ENCODE assay signal across 10 cellular contexts in the genomic region with DNA sequence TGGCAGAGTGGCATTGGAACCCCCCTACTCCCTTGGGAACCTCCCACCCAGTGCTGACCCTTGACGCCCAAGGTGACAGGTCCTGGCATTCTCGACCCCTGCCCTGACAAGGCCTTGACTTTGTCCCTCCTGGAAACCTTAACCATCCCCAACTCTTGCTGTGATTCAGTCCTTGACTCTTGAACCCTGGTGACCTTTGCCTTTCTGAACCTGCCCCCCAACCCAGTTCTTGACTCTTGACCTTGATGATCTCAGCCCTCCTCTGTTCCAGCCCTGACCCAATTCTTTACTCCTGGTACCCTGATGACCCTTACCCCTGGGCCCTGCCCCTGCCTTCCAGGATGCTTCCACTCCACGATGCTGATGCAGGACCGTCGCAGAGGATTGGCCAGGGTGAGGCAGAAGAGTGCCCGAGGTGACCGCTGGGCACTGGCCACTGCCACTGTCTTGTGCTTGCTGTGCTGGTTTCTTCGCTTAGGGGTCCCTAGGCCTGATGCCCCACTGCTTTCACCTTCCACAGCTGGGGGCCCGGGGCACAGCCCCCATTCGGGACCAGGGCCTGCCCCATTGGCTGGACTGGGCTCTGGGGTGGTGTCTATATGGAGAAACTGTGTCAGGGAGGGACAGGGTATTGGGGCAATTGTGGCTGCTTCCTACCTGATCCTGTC. TPM values are rescaled to one million over a fixed set of nuclear protein-coding genes. Genes with fewer than 3 reads are reported as not detected.
DNase-seq lines count a peak whose midpoint lies in the region; ATAC-seq, FAIRE-seq and TF ChIP-seq lines count a peak whose summit lies in the region.
"Had no signal": no experiment of that assay in that cellular context is flagged by ENCODE, and none has a peak within 500 bp of the region (broad histone marks: within the 10 kb centered on the region; RNA-seq: fewer than 3 reads in every experiment).

No MANE protein-coding gene starts in this region.

- CTCF ChIA-PET in Calu3 (lab: Charles Lee), result no interaction called here
- CTCF ChIA-PET in K562 (lab: Yijun Ruan, JAX; ENCODE audit: low intra/inter-chr PET ratio), result no interaction called here

- H3K9me3 ChIP-seq in K562 (replicated peaks; ENCODE audit: control insufficient read depth, insufficient read depth, low read depth, low read length) (no peaks in the 10 kb centered on the region), neural progenitor cell (ENCODE audit: low read depth) (no peaks in the 10 kb centered on the region), sigmoid colon (no peaks in the 10 kb centered on the region)

- H3K9me3 Mint-ChIP-seq in Calu3 (ENCODE audit: low read depth, unreplicated experiment) (no peaks in the 10 kb centered on the region), IgD-negative memory B cell (peaks cover 0 to 4% (median 1%) of the 10 kb centered on the region in 3 donors), neural progenitor cell (peaks cover 17% of the 10 kb centered on the region)

- H3K27me3 ChIP-seq in K562 (ENCODE audit: control insufficient read depth in 2 of 2, insufficient read depth in 2 of 2, low read length in 2 of 2) (no peaks in the 10 kb centered on the region), neural progenitor cell (no peaks in the 10 kb centered on the region), sigmoid colon (peaks cover 0 to 17% (median 7%) of the 10 kb centered on the region in 3 donors)

- H3K9ac ChIP-seq in K562 (ENCODE audit: insufficient read depth in 1 of 2, low read depth in 2 of 2, low read length in 2 of 2) (peak overlapping the region; percentile 34 to 78; a peak in 3 of 4 replicates), neural progenitor cell (no peak overlapping the region)

- H3K4me2 ChIP-seq in K562 (ENCODE audit: insufficient read depth, low read length) (peak overlapping the region; percentile 76), neural progenitor cell (peak overlapping the region; percentile 76)

- H2AFZ ChIP-seq in K562 (ENCODE audit: low read depth, low read length) (peak overlapping the region; percentile 96), neural progenitor cell (replicated peaks) (no peak overlapping the region)

- peaks cover 8 to 52% of the 10 kb centered on the region in 2 experiments; a peak in 4 of 5 replicates for H3K4me1 ChIP-seq in K562 (replicated peaks in 1 of 2; ENCODE audit: control insufficient read depth in 2 of 2, insufficient read depth in 2 of 2, low read length in 2 of 2)
- H3K4me1 ChIP-seq in neural progenitor cell, result peaks cover 3% of the 10 kb centered on the region
- H3K4me1 ChIP-seq in sigmoid colon, result peaks cover 0 to 6% (median 2%) of the 10 kb centered on the region in 4 donors

- H3K4me1 Mint-ChIP-seq in Calu3 (ENCODE audit: low read depth, unreplicated experiment), result no peaks in the 10 kb centered on the region
- H3K4me1 Mint-ChIP-seq in IgD-negative memory B cell, result peaks cover 6 to 10% (median 8%) of the 10 kb centered on the region in 3 donors
- H3K4me1 Mint-ChIP-seq in neural progenitor cell, result peaks cover 4% of the 10 kb centered on the region

- DNase-seq in Calu3, result no peak
- DNase-seq in K562 (ENCODE audit: extremely low read depth in 1 of 4, low spot score in 3 of 4), result no peak
- no peak for DNase-seq in neural progenitor cell (ENCODE audit: low spot score)
- no peak for DNase-seq in SK-N-DZ (ENCODE audit: low spot score)
- no peak for DNase-seq in sigmoid colon
- DNase-seq: SIG-M5 had no signal

- 62% methylated on average over 6 of the region's 10 CpGs for WGBS in K562 (ENCODE audit: insufficient coverage, low coverage, missing lambda C conversion rate)
- 92 to 93% methylated on average over 10 of the region's 10 CpGs for WGBS in sigmoid colon, 2 donors

- H4K20me1 ChIP-seq in K562 (replicated peaks; ENCODE audit: control insufficient read depth, insufficient read depth, low read length) (no peaks in the 10 kb centered on the region), neural progenitor cell (ENCODE audit: low read depth) (no peaks in the 10 kb centered on the region)

- TF ChIP-seq EP300 in K562 (IDR thresholded peaks at IDR 0.05; ENCODE audit: low read length) (no peak), sigmoid colon (IDR thresholded peaks at IDR 0.05) (no peak)

- intact Hi-C loops in Calu3 (cut with micrococcal nuclease; ENCODE audit: unreplicated experiment) (no loop called here), K562 (cut with micrococcal nuclease) (no loop called here), sigmoid colon (cut with DNase I) (no loop called here)

- H3K27me3 Mint-ChIP-seq in Calu3 (ENCODE audit: unreplicated experiment), result peaks cover 6% of the 10 kb centered on the region
- H3K27me3 Mint-ChIP-seq in IgD-negative memory B cell, result no peaks in the 10 kb centered on the region
- H3K27me3 Mint-ChIP-seq in neural progenitor cell (ENCODE audit: insufficient read depth, low read depth), result peaks cover 8% of the 10 kb centered on the region

- TF ChIP-seq RAD21 in K562 (CRISPR knock-in tag; conservative IDR thresholded peaks at IDR 0.05 in 1 of 2, IDR thresholded peaks at IDR 0.05 in 1 of 2), result no peak

- no peaks in the 10 kb centered on the region for H3K36me3 ChIP-seq in K562 (ENCODE audit: control insufficient read depth, insufficient read depth, low read length)
- no peaks in the 10 kb centered on the region for H3K36me3 ChIP-seq in neural progenitor cell
- H3K36me3 ChIP-seq in sigmoid colon, result no peaks in the 10 kb centered on the region

- H3K4me3 ChIP-seq in K562 (no peak overlapping the region), neural progenitor cell (no peak overlapping the region), sigmoid colon (no peak overlapping the region)

- TF ChIP-seq POLR2A in K562 (conservative IDR thresholded peaks at IDR 0.05) (no peak), sigmoid colon (IDR thresholded peaks at IDR 0.05) (no peak)

- H3K9me1 ChIP-seq in K562 (ENCODE audit: control insufficient read depth, insufficient read depth, low read length), result no peaks in the 10 kb centered on the region

- H3K79me2 ChIP-seq in K562 (ENCODE audit: control insufficient read depth, insufficient read depth, low read length) (peaks cover 12% of the 10 kb centered on the region), neural progenitor cell (ENCODE audit: low read depth) (peaks cover 6% of the 10 kb centered on the region)

- no peaks in the 10 kb centered on the region for H3F3A ChIP-seq in neural progenitor cell (ENCODE audit: low read depth)

- BruUV-seq in Calu3 (replicated peaks; lab: Mats Ljungman, UMichigan) (no TSS peak), K562 (replicated peaks; lab: Mats Ljungman, UMichigan) (no TSS peak)

- TF ChIP-seq CTCF in Calu3 (IDR thresholded peaks at IDR 0.05; ENCODE audit: unreplicated experiment) (no peak), K562 (IDR thresholded peaks at IDR 0.05 in 2 of 3, conservative IDR thresholded peaks at IDR 0.05 in 1 of 3; ENCODE audit: insufficient read depth in 2 of 3, low read depth in 1 of 3, low read length in 3 of 3) (no peak), neural progenitor cell (IDR thresholded peaks at IDR 0.05) (no peak), sigmoid colon (IDR thresholded peaks at IDR 0.05) (no peak)

- H3K4me3 Mint-ChIP-seq in Calu3 (ENCODE audit: low read depth, unreplicated experiment) (peak overlapping the region; percentile 58), IgD-negative memory B cell (peak overlapping the region; percentile 39 to 93 (median 88)), neural progenitor cell (no peak overlapping the region)

- in situ Hi-C loops in K562 (cut with MboI), result no loop called here

- ATAC-seq in K562 (no peak), GM21360 (IDR thresholded peaks at IDR 0.05; ENCODE audit: unreplicated experiment) (no peak)

- FAIRE-seq in K562 (lab: Jason Lieb, UNC), result no peak
- FAIRE-seq: G401.6 had no signal

- H3K27ac ChIP-seq in K562 (ENCODE audit: extremely low read depth, low read depth, low read length) (no peak overlapping the region; the same call in 2 of the 3 replicates), neural progenitor cell (no peak overlapping the region), sigmoid colon (no peak overlapping the region)

- H3K36me3 Mint-ChIP-seq in Calu3 (ENCODE audit: insufficient read depth, unreplicated experiment), result peaks cover 19% of the 10 kb centered on the region
- peaks cover 4% of the 10 kb centered on the region for H3K36me3 Mint-ChIP-seq in IgD-negative memory B cell
- no peaks in the 10 kb centered on the region for H3K36me3 Mint-ChIP-seq in neural progenitor cell
- H3K36me3 Mint-ChIP-seq: brain had no signal

- H3K27ac Mint-ChIP-seq in Calu3 (ENCODE audit: unreplicated experiment) (no peak overlapping the region), IgD-negative memory B cell (peak overlapping the region in 2 of 3 donors; percentile 93 to 95), neural progenitor cell (no peak overlapping the region)
- H3K27ac Mint-ChIP-seq: brain had no signal

- POLR2A ChIA-PET in K562 (lab: Yijun Ruan, JAX), result no interaction called here

RNA-seq across cellular contexts. Expression of a gene that starts 1.7 kb away (rescaled TPM):
- not detected in 2 replicates for total RNA-seq in Calu3 (2022)
- not detected for polyA plus RNA-seq in IgD-negative memory B cell
- total RNA-seq in K562 (2011; cell fraction: chromatin; rRNA removed; ENCODE audit: low replicate concordance), result 2.0 TPM in 2 replicates
- 0.79 and 0.83 TPM in 2 replicates for total RNA-seq in K562 (2011; cell fraction: nucleolus; rRNA removed)
- 0.84 and 1.7 TPM in 2 replicates for total RNA-seq in K562 (2011; cell fraction: nucleoplasm; rRNA removed)
- total RNA-seq in K562 (2014; rRNA removed), result under 0.01 TPM in 1 of 2 replicates, not detected in the other
- total RNA-seq in K562 (2014; rRNA removed; fragmentation: Illumina TruSeq; extraction: Trizol), result not detected in 2 replicates
- not detected in 2 replicates for total RNA-seq in K562 (2015; rRNA removed; fragmentation: Illumina TruSeq; extraction: Trizol)
- 0.04 TPM in 2 replicates for total RNA-seq in K562 (2021)
- 0.13 and 0.37 TPM in 2 replicates for polyA plus RNA-seq in K562 (2011; rRNA removed)
- 0.10 and 0.22 TPM in 2 replicates for polyA plus RNA-seq in K562 (2011; cell fraction: cytosol; rRNA removed)
- 1.5 and 1.9 TPM in 2 replicates for polyA plus RNA-seq in K562 (2011; cell fraction: nucleus; rRNA removed)
- polyA plus RNA-seq in K562 (2012), result 0.10 and 0.36 TPM in 2 replicates
- polyA plus RNA-seq in K562 (2014; fragmentation: Illumina TruSeq; extraction: Trizol), result 0.01 and 0.03 TPM in 2 replicates
- under 1 TPM in 1 of 2 experiments, not detected in 1; 0.01 TPM for polyA plus RNA-seq in K562 (2014; fragmentation: Nextera tagmentation; extraction: Ambion mirVana)
- polyA plus RNA-seq in K562 (2014; rRNA removed), result 0.15 and 0.41 TPM in 2 replicates
- 0.04 and 0.06 TPM in 2 replicates for polyA minus RNA-seq in K562 (2011; rRNA and poly(A)+ RNA removed)
- not detected in 2 replicates for polyA minus RNA-seq in K562 (2011; cell fraction: cytosol; rRNA and poly(A)+ RNA removed)
- 0.27 and 0.56 TPM in 2 replicates for polyA minus RNA-seq in K562 (2011; cell fraction: nucleus; rRNA and poly(A)+ RNA removed)
- 1.1 and 4.9 TPM in 2 replicates for total RNA-seq in neural progenitor cell (ENCODE audit: low replicate concordance)
- polyA plus RNA-seq in SK-N-DZ (2014; cell fraction: cytosol; rRNA removed), result 0.06 and 0.61 TPM in 2 replicates
- polyA plus RNA-seq in SK-N-DZ (2014; cell fraction: nucleus; rRNA removed), result 0.43 and 2.0 TPM in 2 replicates
- total RNA-seq in sigmoid colon, result under 1 TPM in 2 of 4 donors, not detected in 2; 0.14 to 0.16 TPM
- under 1 TPM in 2 of 3 donors, not detected in 1; under 0.01 to 0.70 TPM for polyA plus RNA-seq in sigmoid colon

RNA-seq across cellular contexts. Expression of a gene that starts 3.8 kb away (rescaled TPM):
- total RNA-seq in Calu3 (2022), result 16.8 and 17.0 TPM in 2 replicates
- polyA plus RNA-seq in IgD-negative memory B cell, result 24.3 TPM
- total RNA-seq in K562 (2011; cell fraction: chromatin; rRNA removed; ENCODE audit: low replicate concordance), result 18.9 and 51.1 TPM in 2 replicates
- 27.2 and 29.1 TPM in 2 replicates for total RNA-seq in K562 (2011; cell fraction: nucleolus; rRNA removed)
- 22.7 and 25.3 TPM in 2 replicates for total RNA-seq in K562 (2011; cell fraction: nucleoplasm; rRNA removed)
- total RNA-seq in K562 (2014; rRNA removed), result 13.5 and 14.0 TPM in 2 replicates
- total RNA-seq in K562 (2014; rRNA removed; fragmentation: Illumina TruSeq; extraction: Trizol), result 2.5 and 3.6 TPM in 2 replicates
- total RNA-seq in K562 (2015; rRNA removed; fragmentation: Illumina TruSeq; extraction: Trizol), result 6.6 and 7.1 TPM in 2 replicates
- total RNA-seq in K562 (2021), result 20.9 and 22.7 TPM in 2 replicates
- 11.7 and 26.4 TPM in 2 replicates for polyA plus RNA-seq in K562 (2011; rRNA removed)
- 19.0 and 32.2 TPM in 2 replicates for polyA plus RNA-seq in K562 (2011; cell fraction: cytosol; rRNA removed)
- 72.0 and 73.7 TPM in 2 replicates for polyA plus RNA-seq in K562 (2011; cell fraction: nucleus; rRNA removed)
- polyA plus RNA-seq in K562 (2012), result 14.8 and 30.0 TPM in 2 replicates
- polyA plus RNA-seq in K562 (2014; fragmentation: Illumina TruSeq; extraction: Trizol), result 5.1 and 12.0 TPM in 2 replicates
- under 1 TPM; 0.32 to 0.74 TPM for polyA plus RNA-seq in K562 (2014; fragmentation: Nextera tagmentation; extraction: Ambion mirVana)
- 11.1 and 13.6 TPM in 2 replicates for polyA plus RNA-seq in K562 (2014; rRNA removed)
- 12.0 and 15.2 TPM in 2 replicates for polyA minus RNA-seq in K562 (2011; rRNA and poly(A)+ RNA removed)
- 21.5 and 24.4 TPM in 2 replicates for polyA minus RNA-seq in K562 (2011; cell fraction: cytosol; rRNA and poly(A)+ RNA removed)
- 9.8 and 17.3 TPM in 2 replicates for polyA minus RNA-seq in K562 (2011; cell fraction: nucleus; rRNA and poly(A)+ RNA removed)
- total RNA-seq in neural progenitor cell (ENCODE audit: low replicate concordance), result 10.3 and 20.3 TPM in 2 replicates
- 20.1 TPM in 2 replicates for polyA plus RNA-seq in SK-N-DZ (2014; cell fraction: cytosol; rRNA removed)
- 28.2 and 31.1 TPM in 2 replicates for polyA plus RNA-seq in SK-N-DZ (2014; cell fraction: nucleus; rRNA removed)
- 10 to 100 TPM; 11.1 to 15.0 (median 12.6) TPM for total RNA-seq in sigmoid colon
- 10 to 100 TPM in 1 of 3 donors, 1 to 10 TPM in 2; 9.0 to 16.1 (median 9.6) TPM for polyA plus RNA-seq in sigmoid colon

RNA-seq across cellular contexts. Expression of a gene that starts 31.5 kb away (rescaled TPM):
- total RNA-seq in Calu3 (2022), result 1.9 and 2.7 TPM in 2 replicates
- 1.1 TPM for polyA plus RNA-seq in IgD-negative memory B cell
- 4.8 and 8.4 TPM in 2 replicates for total RNA-seq in K562 (2011; cell fraction: chromatin; rRNA removed; ENCODE audit: low replicate concordance)
- total RNA-seq in K562 (2011; cell fraction: nucleolus; rRNA removed), result 6.8 and 7.3 TPM in 2 replicates
- total RNA-seq in K562 (2011; cell fraction: nucleoplasm; rRNA removed), result 6.0 and 10.6 TPM in 2 replicates
- total RNA-seq in K562 (2014; rRNA removed), result 3.4 and 3.9 TPM in 2 replicates
- total RNA-seq in K562 (2014; rRNA removed; fragmentation: Illumina TruSeq; extraction: Trizol), result 2.2 and 2.6 TPM in 2 replicates
- total RNA-seq in K562 (2015; rRNA removed; fragmentation: Illumina TruSeq; extraction: Trizol), result 1.5 and 1.6 TPM in 2 replicates
- total RNA-seq in K562 (2021), result 2.1 and 3.0 TPM in 2 replicates
- polyA plus RNA-seq in K562 (2011; rRNA removed), result 3.9 and 5.1 TPM in 2 replicates
- polyA plus RNA-seq in K562 (2011; cell fraction: cytosol; rRNA removed), result 5.7 and 10.1 TPM in 2 replicates
- polyA plus RNA-seq in K562 (2011; cell fraction: nucleus; rRNA removed), result 3.8 and 7.1 TPM in 2 replicates
- 1.8 and 4.5 TPM in 2 replicates for polyA plus RNA-seq in K562 (2012)
- polyA plus RNA-seq in K562 (2014; fragmentation: Illumina TruSeq; extraction: Trizol), result 2.4 and 2.9 TPM in 2 replicates
- polyA plus RNA-seq in K562 (2014; fragmentation: Nextera tagmentation; extraction: Ambion mirVana), result under 1 TPM; 0.48 to 0.52 TPM
- polyA plus RNA-seq in K562 (2014; rRNA removed), result 3.6 and 4.3 TPM in 2 replicates
- polyA minus RNA-seq in K562 (2011; rRNA and poly(A)+ RNA removed), result 1.6 and 3.3 TPM in 2 replicates
- 1.3 and 4.0 TPM in 2 replicates for polyA minus RNA-seq in K562 (2011; cell fraction: cytosol; rRNA and poly(A)+ RNA removed)
- polyA minus RNA-seq in K562 (2011; cell fraction: nucleus; rRNA and poly(A)+ RNA removed), result 3.8 and 4.0 TPM in 2 replicates
- total RNA-seq in neural progenitor cell (ENCODE audit: low replicate concordance), result 0.07 and 0.62 TPM in 2 replicates
- polyA plus RNA-seq in SK-N-DZ (2014; cell fraction: cytosol; rRNA removed), result 85.8 and 95.0 TPM in 2 replicates
- polyA plus RNA-seq in SK-N-DZ (2014; cell fraction: nucleus; rRNA removed), result 34.6 and 45.1 TPM in 2 replicates
- total RNA-seq in sigmoid colon, result 10 to 100 TPM in 2 of 4 donors, 1 to 10 TPM in 2; 4.1 to 14.6 (median 10.9) TPM
- polyA plus RNA-seq in sigmoid colon, result 10 to 100 TPM in 1 of 3 donors, 1 to 10 TPM in 2; 1.2 to 20.2 (median 1.4) TPM

RNA-seq across cellular contexts. Expression of a gene that starts 33.0 kb away (rescaled TPM):
- total RNA-seq in Calu3 (2022) (0.26 TPM in 1 of 2 replicates, not detected in the other), K562 (2014; rRNA removed) (not detected in 2 replicates), K562 (2014; rRNA removed; fragmentation: Illumina TruSeq; extraction: Trizol) (0.07 TPM in 1 of 2 replicates, not detected in the other), K562 (2015; rRNA removed; fragmentation: Illumina TruSeq; extraction: Trizol) (0.08 TPM in 1 of 2 replicates, not detected in the other), K562 (2021) (0.16 and 0.24 TPM in 2 replicates), neural progenitor cell (ENCODE audit: low replicate concordance) (0.19 TPM in 1 of 2 replicates, not detected in the other), sigmoid colon (not detected)
- polyA plus RNA-seq in IgD-negative memory B cell (0.09 TPM), K562 (2011; rRNA removed) (0.07 and 0.12 TPM in 2 replicates), K562 (2014; fragmentation: Illumina TruSeq; extraction: Trizol) (0.13 and 0.29 TPM in 2 replicates), K562 (2014; fragmentation: Nextera tagmentation; extraction: Ambion mirVana) (under 1 TPM in 1 of 2 experiments, not detected in 1; 0.04 TPM), K562 (2014; rRNA removed) (not detected in 2 replicates), sigmoid colon (1 to 10 TPM in 1 of 3 donors, not detected in 2; 3.1 TPM)
- total RNA-seq in K562 (2011; cell fraction: chromatin; rRNA removed; ENCODE audit: low replicate concordance), result 0.19 TPM in 1 of 2 replicates, not detected in the other
- total RNA-seq in K562 (2011; cell fraction: nucleolus; rRNA removed), result 0.26 and 0.33 TPM in 2 replicates
- 0.31 TPM in 1 of 2 replicates, not detected in the other for total RNA-seq in K562 (2011; cell fraction: nucleoplasm; rRNA removed)
- 0.18 and 0.22 TPM in 2 replicates for polyA plus RNA-seq in K562 (2011; cell fraction: cytosol; rRNA removed)
- polyA plus RNA-seq in K562 (2011; cell fraction: nucleus; rRNA removed), result 0.20 and 0.24 TPM in 2 replicates
- 0.30 and 0.40 TPM in 2 replicates for polyA plus RNA-seq in K562 (2012)
- polyA minus RNA-seq in K562 (2011; rRNA and poly(A)+ RNA removed), result 0.14 TPM in 1 of 2 replicates, not detected in the other
- not detected in 2 replicates for polyA minus RNA-seq in K562 (2011; cell fraction: cytosol; rRNA and poly(A)+ RNA removed)
- polyA minus RNA-seq in K562 (2011; cell fraction: nucleus; rRNA and poly(A)+ RNA removed), result not detected in 2 replicates
- 0.24 TPM in 1 of 2 replicates, not detected in the other for polyA plus RNA-seq in SK-N-DZ (2014; cell fraction: cytosol; rRNA removed)
- not detected in 2 replicates for polyA plus RNA-seq in SK-N-DZ (2014; cell fraction: nucleus; rRNA removed)

RNA-seq across cellular contexts. Expression of a gene that starts 38.1 kb away (rescaled TPM):
- 14.7 and 18.8 TPM in 2 replicates for total RNA-seq in Calu3 (2022)
- polyA plus RNA-seq in IgD-negative memory B cell, result 3.1 TPM
- total RNA-seq in K562 (2011; cell fraction: chromatin; rRNA removed; ENCODE audit: low replicate concordance), result 1.2 and 2.2 TPM in 2 replicates
- 2.7 and 5.1 TPM in 2 replicates for total RNA-seq in K562 (2011; cell fraction: nucleolus; rRNA removed)
- 0.88 and 1.1 TPM in 2 replicates for total RNA-seq in K562 (2011; cell fraction: nucleoplasm; rRNA removed)
- total RNA-seq in K562 (2014; rRNA removed), result 0.54 and 0.69 TPM in 2 replicates
- 0.06 and 0.18 TPM in 2 replicates for total RNA-seq in K562 (2014; rRNA removed; fragmentation: Illumina TruSeq; extraction: Trizol)
- 0.57 and 0.91 TPM in 2 replicates for total RNA-seq in K562 (2015; rRNA removed; fragmentation: Illumina TruSeq; extraction: Trizol)
- total RNA-seq in K562 (2021), result 0.81 and 0.86 TPM in 2 replicates
- polyA plus RNA-seq in K562 (2011; rRNA removed), result 0.32 and 0.61 TPM in 2 replicates
- polyA plus RNA-seq in K562 (2011; cell fraction: cytosol; rRNA removed), result 0.38 and 0.52 TPM in 2 replicates
- polyA plus RNA-seq in K562 (2011; cell fraction: nucleus; rRNA removed), result 1.6 and 2.2 TPM in 2 replicates
- polyA plus RNA-seq in K562 (2012), result 0.39 and 1.00 TPM in 2 replicates
- 0.16 and 0.32 TPM in 2 replicates for polyA plus RNA-seq in K562 (2014; fragmentation: Illumina TruSeq; extraction: Trizol)
- under 1 TPM in 1 of 2 experiments, not detected in 1; 0.03 TPM for polyA plus RNA-seq in K562 (2014; fragmentation: Nextera tagmentation; extraction: Ambion mirVana)
- polyA plus RNA-seq in K562 (2014; rRNA removed), result 0.56 and 1.1 TPM in 2 replicates
- 0.18 and 0.36 TPM in 2 replicates for polyA minus RNA-seq in K562 (2011; rRNA and poly(A)+ RNA removed)
- not detected in 2 replicates for polyA minus RNA-seq in K562 (2011; cell fraction: cytosol; rRNA and poly(A)+ RNA removed)
- 3.0 and 3.4 TPM in 2 replicates for polyA minus RNA-seq in K562 (2011; cell fraction: nucleus; rRNA and poly(A)+ RNA removed)
- total RNA-seq in neural progenitor cell (ENCODE audit: low replicate concordance), result 5.6 and 21.2 TPM in 2 replicates
- polyA plus RNA-seq in SK-N-DZ (2014; cell fraction: cytosol; rRNA removed), result 6.5 and 11.1 TPM in 2 replicates
- 9.9 and 12.9 TPM in 2 replicates for polyA plus RNA-seq in SK-N-DZ (2014; cell fraction: nucleus; rRNA removed)
- total RNA-seq in sigmoid colon, result 10 to 100 TPM in 2 of 4 donors, 1 to 10 TPM in 2; 8.6 to 13.7 (median 10.1) TPM
- 1 to 10 TPM; 2.2 to 5.4 (median 3.9) TPM for polyA plus RNA-seq in sigmoid colon

Comparison
In these comparisons a context has a peak if more than half of its experiments do, and no peak if none do; other contexts are left out.
1. H3K27ac Mint-ChIP-seq: peak in IgD-negative memory B cell (2 of 3); none in Calu3 (single experiment) and neural progenitor cell (single experiment).